ENCODE assay signal across 27 cellular contexts in the genomic region with DNA sequence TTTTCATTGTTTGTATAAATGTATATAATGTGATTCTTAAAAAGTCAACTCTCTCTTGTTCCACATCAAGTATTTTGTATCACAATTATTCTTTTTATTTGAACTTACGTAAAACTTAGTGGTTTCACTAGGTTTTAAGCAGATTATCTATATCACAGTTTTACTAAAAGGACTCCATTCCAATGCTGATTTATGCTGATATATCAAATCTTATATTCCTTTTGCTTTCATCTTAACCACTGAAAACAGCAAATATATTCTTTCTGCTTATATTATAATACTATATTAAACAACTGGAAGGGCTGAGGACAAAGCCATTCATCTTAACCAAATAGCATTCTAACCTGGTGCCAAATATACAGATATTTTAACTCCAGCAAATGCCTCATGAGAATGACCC.
"Had no signal": no experiment of that assay in that cellular context is flagged by ENCODE, and none has a peak within 500 bp of the region (broad histone marks: within the 10 kb centered on the region; RNA-seq: fewer than 3 reads in every experiment).

No MANE protein-coding gene starts in this region.

- H3K27ac Mint-ChIP-seq: dendritic cell treated with granulocyte-macrophage colony-stimulating factor and Interleukin-4, amounts not matched to agents 40 ng/mL and 50 ng/mL, for 4 days; effector memory CD8-positive, alpha-beta T cell; endodermal cell had no signal

- H3K4me3 Mint-ChIP-seq: dendritic cell treated with granulocyte-macrophage colony-stimulating factor and Interleukin-4, amounts not matched to agents 40 ng/mL and 50 ng/mL, for 4 days; effector memory CD8-positive, alpha-beta T cell; endodermal cell; mesothelial cell of epicardium had no signal

- ATAC-seq: effector memory CD8-positive, alpha-beta T cell; esophagus mucosa; gastrocnemius medialis; heart right ventricle; left cardiac atrium; left lung; left ventricle myocardium superior; lower lobe of right lung; mucosa of descending colon had no signal

- H3K9me3 ChIP-seq: colonic mucosa, esophagus squamous epithelium, gastrocnemius medialis, heart right ventricle, left lung, lower lobe of right lung, mucosa of descending colon had no signal

- H3K27ac ChIP-seq: colonic mucosa, epithelial cell of prostate, esophagus squamous epithelium, gastrocnemius medialis, heart right ventricle, left lung, lower lobe of right lung had no signal

- H3K4me3 ChIP-seq: colonic mucosa, esophagus squamous epithelium, gastrocnemius medialis, heart right ventricle, left lung, lower lobe of right lung, mucosa of descending colon had no signal

- DNase-seq: colonic mucosa; cortex of kidney; effector CD8-positive, alpha-beta T cell; effector memory CD8-positive, alpha-beta T cell; endodermal cell; erythroblast; esophagus squamous epithelium; foreskin fibroblast; foreskin melanocyte; gastrocnemius medialis; glutamatergic neuron; head of caudate nucleus; heart right ventricle; hippocampal formation; left cardiac atrium; left lung; left ventricle myocardium superior; lower lobe of right lung; mesenchymal stem cell; mucosa of descending colon had no signal

- H3K36me3 ChIP-seq: colonic mucosa had no signal

- H3K4me1 Mint-ChIP-seq: mesothelial cell of epicardium had no signal

- H3K27me3 ChIP-seq: colonic mucosa, esophagus squamous epithelium, gastrocnemius medialis, heart right ventricle, left lung had no signal

- H3K27me3 Mint-ChIP-seq: dendritic cell treated with granulocyte-macrophage colony-stimulating factor and Interleukin-4, amounts not matched to agents 40 ng/mL and 50 ng/mL, for 4 days; effector memory CD8-positive, alpha-beta T cell had no signal

- H3K4me1 ChIP-seq: colonic mucosa, esophagus squamous epithelium, gastrocnemius medialis, heart right ventricle, left lung, lower lobe of right lung had no signal

- FAIRE-seq: endometrium, islet of Langerhans, keratinocyte had no signal

- H3K9me3 Mint-ChIP-seq: dendritic cell treated with granulocyte-macrophage colony-stimulating factor and Interleukin-4, amounts not matched to agents 40 ng/mL and 50 ng/mL, for 4 days; effector memory CD8-positive, alpha-beta T cell; endodermal cell; mesothelial cell of epicardium had no signal
